Comparison of ENCODE assay signal across 22 cellular contexts in genomic region chr12:53982616-53983579, GRCh38. TPM values are rescaled to one million over a fixed set of nuclear protein-coding genes. Genes with fewer than 3 reads are reported as not detected.
DNase-seq lines count a peak whose midpoint lies in the region; ATAC-seq and TF ChIP-seq lines count a peak whose summit lies in the region.
"Had no signal": no experiment of that assay in that cellular context is flagged by ENCODE, and none has a peak within 500 bp of the region (broad histone marks: within the 10 kb centered on the region; RNA-seq: fewer than 3 reads in every experiment).

No MANE protein-coding gene starts in this region.

- CTCF ChIA-PET in BJ (lab: Yijun Ruan, JAX) = interaction anchor here (1.4 kb wide), 1 partner anchor 209 kb away, joined by 4 read pairs; no protein-coding TSS in a partner anchor

- H3K4me3 ChIP-seq in BJ (ENCODE audit: low read depth, low read length) (peak overlapping the region; percentile 46), HUES6 (ENCODE audit: low read depth, low read length) (no peak overlapping the region), epithelial cell of proximal tubule (ENCODE audit: low read depth, low read length) (peak overlapping the region; percentile 98), psoas muscle (peak overlapping the region; percentile 79)
- H3K4me3 ChIP-seq: pancreas, smooth muscle cell, thoracic aorta had no signal

- H3K4me1 ChIP-seq in HUES6 (ENCODE audit: control insufficient read depth, insufficient read depth, low read length) = 0 out of 2 replicates have a peak, but pooled peaks cover 3% of the 10 kb centered on the region
- H3K4me1 ChIP-seq in psoas muscle = peaks cover 3% of the 10 kb centered on the region

- H3K9ac ChIP-seq in HUES6 (ENCODE audit: low read length) = peak overlapping the region; percentile 44
- H3K9ac ChIP-seq: BLaER1 treated with 17β-estradiol and CSF1 and Interleukin-3, amounts not matched to agents 10 nM and 100 nM had no signal

- intact Hi-C loops in psoas muscle (cut with DNase I) = loop anchor here (1.0 to 10.0 kb wide), 4 partner anchors 14 to 392 kb away; no protein-coding TSS in a partner anchor

- H3K9me3 ChIP-seq in HUES6 (ENCODE audit: control insufficient read depth, insufficient read depth, low read depth, low read length) = peaks cover 6% of the 10 kb centered on the region; the same call in 1 of the 2 replicates
- no peaks in the 10 kb centered on the region for H3K9me3 ChIP-seq in psoas muscle
- H3K9me3 ChIP-seq: pancreas, thoracic aorta had no signal

- H3K27me3 ChIP-seq in BJ (ENCODE audit: control insufficient read depth, insufficient read depth, low read length) (no peaks in the 10 kb centered on the region), HUES6 (ENCODE audit: control insufficient read depth, insufficient read depth, low read length) (peaks cover 100% of the 10 kb centered on the region), psoas muscle (ENCODE audit: insufficient read depth in 3 of 3, low read length in 2 of 3) (peaks cover 0 to 7% (median 3%) of the 10 kb centered on the region in 3 donors)

- no peak for DNase-seq in BJ (ENCODE audit: low read depth)
- DNase-seq in epithelial cell of proximal tubule (ENCODE audit: low read depth) = no peak
- DNase-seq in psoas muscle = peak in 1 of 2 donors; percentile 54
- no peak for DNase-seq in HT-29 (ENCODE audit: low spot score)
- DNase-seq in islet precursor cell = no peak
- DNase-seq: amygdala; DMS53; effector CD8-positive, alpha-beta T cell; hypothalamus; left colon; NCI-H2081 treated with DMSO at 0.1 percent for 48 hours; NCI-H526 had no signal

- ATAC-seq in psoas muscle = peak in 1 of 4 donors; percentile 11
- no peak for ATAC-seq in HG03045 (IDR thresholded peaks at IDR 0.05; ENCODE audit: unreplicated experiment)
- ATAC-seq: left colon, pancreas had no signal

- TF ChIP-seq CTCF in BJ (IDR thresholded peaks at IDR 0.05; ENCODE audit: insufficient read depth, low read depth, low read length) = no peak
- TF ChIP-seq CTCF in epithelial cell of proximal tubule (conservative IDR thresholded peaks at IDR 0.05; ENCODE audit: low read depth, low read length) = no peak
- no peak for TF ChIP-seq CTCF in psoas muscle (IDR thresholded peaks at IDR 0.05)

- H3K36me3 ChIP-seq in BJ (ENCODE audit: control insufficient read depth, insufficient read depth, low read length) = no peaks in the 10 kb centered on the region
- no peaks in the 10 kb centered on the region for H3K36me3 ChIP-seq in HUES6 (ENCODE audit: control insufficient read depth, insufficient read depth, low read length)
- no peaks in the 10 kb centered on the region for H3K36me3 ChIP-seq in psoas muscle (ENCODE audit: insufficient read depth in 1 of 2, low read depth in 1 of 2)
- H3K36me3 ChIP-seq: BLaER1 treated with 17β-estradiol and CSF1 and Interleukin-3, amounts not matched to agents 10 nM and 100 nM; pancreas; thoracic aorta had no signal

- H3K27ac ChIP-seq in HUES6 (ENCODE audit: low read depth, low read length) (no peak overlapping the region), psoas muscle (peak overlapping the region; percentile 95)
- H3K27ac ChIP-seq: BLaER1 treated with 17β-estradiol and CSF1 and Interleukin-3, amounts not matched to agents 10 nM and 100 nM; pancreas; thoracic aorta had no signal

- POLR2A ChIA-PET in BJ (lab: Charles Lee) = interaction anchor here (0.6 kb wide), 1 partner anchor 18 kb away, joined by 4 read pairs; no protein-coding TSS in a partner anchor

- WGBS in psoas muscle, 3 donors = 9 to 13% (median 11%) methylated on average over 27 of the region's 27 CpGs

RNA-seq across cellular contexts. Expression of gene HOXC10, which starts 2.0 kb away (rescaled TPM):
- polyA plus RNA-seq in BJ (2011; rRNA removed) (13.9 and 14.9 TPM in 2 replicates), psoas muscle (100 to 1,000 TPM in 1 of 3 donors, 10 to 100 TPM in 2; 43.4 to 129 (median 74.1) TPM)
- polyA minus RNA-seq in BJ (2011; rRNA and poly(A)+ RNA removed) = 5.2 and 10.6 TPM in 2 replicates
- total RNA-seq in epithelial cell of proximal tubule (9.5 and 15.7 TPM in 2 replicates), psoas muscle (10 to 100 TPM in 2 of 4 donors, 1 to 10 TPM in 2; 3.0 to 79.4 (median 34.3) TPM)
- total RNA-seq in HT-29 (2014; rRNA removed; shearing (Covaris generic)) = 1.7 TPM in 1 of 2 replicates, not detected in the other
- total RNA-seq: activated T-helper 2 cell treated with anti-CD3 and anti-CD28 coated beads, Interferon-gamma antibody, Interleukin-2, Interleukin-4, amounts not matched to agents 10 μg/mL and 5 μg/mL and 100 μg/mL, durations not matched to agents 14 hours and 24 hours and 36 hours; left colon; mucosa of gallbladder; smooth muscle cell; thoracic aorta had no signal

RNA-seq across cellular contexts. Expression of gene HOTAIR, which starts 8.1 kb away (rescaled TPM):
- polyA plus RNA-seq in BJ (2011; rRNA removed) = 11.4 and 18.9 TPM in 2 replicates
- polyA minus RNA-seq in BJ (2011; rRNA and poly(A)+ RNA removed) = 1.2 and 1.5 TPM in 2 replicates
- 0.14 TPM in 1 of 2 replicates, not detected in the other for total RNA-seq in epithelial cell of proximal tubule
- total RNA-seq in psoas muscle = under 1 TPM in 1 of 4 donors, not detected in 3; 0.53 TPM
- under 1 TPM in 2 of 3 donors, not detected in 1; 0.23 to 0.25 TPM for polyA plus RNA-seq in psoas muscle
- 5.6 and 6.8 TPM in 2 replicates for total RNA-seq in HT-29 (2014; rRNA removed; shearing (Covaris generic))
- total RNA-seq: activated T-helper 2 cell treated with anti-CD3 and anti-CD28 coated beads, Interferon-gamma antibody, Interleukin-2, Interleukin-4, amounts not matched to agents 10 μg/mL and 5 μg/mL and 100 μg/mL, durations not matched to agents 14 hours and 24 hours and 36 hours; left colon; mucosa of gallbladder; pancreas; SK-MEL-5; smooth muscle cell; thoracic aorta had no signal
- polyA plus RNA-seq: pancreas had no signal

RNA-seq across cellular contexts. Expression of gene HOXC11, which starts 10.0 kb away (rescaled TPM):
- 3.2 and 4.9 TPM in 2 replicates for polyA plus RNA-seq in BJ (2011; rRNA removed)
- 2.7 and 2.9 TPM in 2 replicates for polyA minus RNA-seq in BJ (2011; rRNA and poly(A)+ RNA removed)
- total RNA-seq in epithelial cell of proximal tubule = 0.51 and 1.0 TPM in 2 replicates
- total RNA-seq in psoas muscle = under 1 TPM in 2 of 4 donors, not detected in 2; 0.34 to 0.82 TPM
- polyA plus RNA-seq in psoas muscle = 1 to 10 TPM in 1 of 3 donors, under 1 TPM in 2; 0.66 to 2.2 (median 0.95) TPM
- not detected in 2 replicates for total RNA-seq in HT-29 (2014; rRNA removed; shearing (Covaris generic))
- total RNA-seq: activated T-helper 2 cell treated with anti-CD3 and anti-CD28 coated beads, Interferon-gamma antibody, Interleukin-2, Interleukin-4, amounts not matched to agents 10 μg/mL and 5 μg/mL and 100 μg/mL, durations not matched to agents 14 hours and 24 hours and 36 hours; left colon; mucosa of gallbladder; pancreas; thoracic aorta had no signal
- polyA plus RNA-seq: pancreas had no signal

RNA-seq across cellular contexts. Expression of gene HOXC9, which starts 17.1 kb away (rescaled TPM):
- polyA plus RNA-seq in BJ (2011; rRNA removed) = 1.2 and 1.8 TPM in 2 replicates
- 0.19 and 0.41 TPM in 2 replicates for polyA minus RNA-seq in BJ (2011; rRNA and poly(A)+ RNA removed)
- 9.9 and 11.0 TPM in 2 replicates for total RNA-seq in epithelial cell of proximal tubule
- total RNA-seq in psoas muscle = 10 to 100 TPM in 2 of 4 donors, 1 to 10 TPM in 2; 6.4 to 14.6 (median 9.2) TPM
- 10 to 100 TPM in 2 of 3 donors, 1 to 10 TPM in 1; 8.8 to 31.1 (median 16.4) TPM for polyA plus RNA-seq in psoas muscle
- 0.23 and 0.76 TPM in 2 replicates for total RNA-seq in HT-29 (2014; rRNA removed; shearing (Covaris generic))
- total RNA-seq: activated T-helper 2 cell treated with anti-CD3 and anti-CD28 coated beads, Interferon-gamma antibody, Interleukin-2, Interleukin-4, amounts not matched to agents 10 μg/mL and 5 μg/mL and 100 μg/mL, durations not matched to agents 14 hours and 24 hours and 36 hours; left colon; mucosa of gallbladder; thoracic aorta had no signal

RNA-seq across cellular contexts. Expression of gene HOXC8, which starts 25.9 kb away (rescaled TPM):
- polyA plus RNA-seq in BJ (2011; rRNA removed) (1.6 and 1.8 TPM in 2 replicates), psoas muscle (1 to 10 TPM; 1.6 to 8.8 (median 3.3) TPM)
- 0.51 and 0.62 TPM in 2 replicates for polyA minus RNA-seq in BJ (2011; rRNA and poly(A)+ RNA removed)
- total RNA-seq in epithelial cell of proximal tubule (1.3 and 1.4 TPM in 2 replicates), psoas muscle (10 to 100 TPM in 1 of 4 donors, 1 to 10 TPM in 3; 6.7 to 10.2 (median 9.0) TPM)
- total RNA-seq in HT-29 (2014; rRNA removed; shearing (Covaris generic)) = 0.10 and 0.23 TPM in 2 replicates
- total RNA-seq: activated T-helper 2 cell treated with anti-CD3 and anti-CD28 coated beads, Interferon-gamma antibody, Interleukin-2, Interleukin-4, amounts not matched to agents 10 μg/mL and 5 μg/mL and 100 μg/mL, durations not matched to agents 14 hours and 24 hours and 36 hours; left colon; mucosa of gallbladder; OCI-LY7; pancreas; thoracic aorta had no signal
- polyA plus RNA-seq: pancreas had no signal
